Comparison of ENCODE assay signal across 21 cellular contexts in the genomic region with DNA sequence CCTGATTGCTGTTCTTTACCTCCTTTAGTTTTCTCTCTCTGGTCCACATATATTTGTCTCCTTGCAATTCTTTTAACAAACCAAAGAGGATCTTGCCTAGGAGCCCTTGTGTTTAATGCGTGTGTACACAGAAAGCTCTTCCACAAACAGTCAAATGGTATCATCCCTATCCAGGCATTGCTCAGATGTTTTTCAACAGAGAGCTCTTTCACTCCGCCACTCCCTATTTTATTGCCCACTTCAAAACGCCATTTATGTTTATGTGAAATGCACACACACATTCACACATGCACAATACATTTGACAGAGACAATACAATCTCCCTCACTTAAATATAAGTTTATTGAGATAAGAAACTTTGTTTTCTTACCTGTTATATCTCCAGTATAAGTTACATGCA.
"Had no signal": no experiment of that assay in that cellular context is flagged by ENCODE, and none has a peak within 500 bp of the region (broad histone marks: within the 10 kb centered on the region; RNA-seq: fewer than 3 reads in every experiment).

No MANE protein-coding gene starts in this region.

- DNase-seq: hippocampal formation; kidney glomerular epithelial cell; left cardiac atrium; left lung; lower lobe of right lung; mammary epithelial cell; mesenchymal stem cell; naive thymus-derived CD8-positive, alpha-beta T cell; ovary; right lobe of liver; stimulated activated CD4-positive, alpha-beta T cell treated with anti-CD3 and anti-CD28 coated beads, Interleukin-12 subunit alpha, Interleukin-12 subunit beta, amount 100 ng/mL, for 4 hours; stimulated activated CD4-positive, alpha-beta T cell treated with anti-CD3 and anti-CD28 coated beads, Interleukin-15, amount 100 ng/mL, for 24 hours; stimulated activated CD4-positive, alpha-beta T cell treated with anti-CD3 and anti-CD28 coated beads, Interleukin-2, amount 100 ng/mL, for 24 hours; stimulated activated CD4-positive, alpha-beta T cell treated with anti-CD3 and anti-CD28 coated beads, Interleukin-4, amount 100 ng/mL, for 1 hour; stimulated activated naive B cell treated with anti-CD40 and anti-IgM and Interleukin-4, amounts not matched to agents 10 μg/mL and 1 μg/mL and 100 μg/mL, for 72 hours; stimulated activated naive CD8-positive, alpha-beta T cell treated with anti-CD3 and anti-CD28 coated beads, Interleukin-15, Interleukin-2, amounts not matched to agents 100 U/mL and 50 U/mL, for 24 hours; stomach; testis; thyroid gland; transverse colon; upper lobe of left lung had no signal
